ENCODE assay signal across 17 cellular contexts in the genomic region with DNA sequence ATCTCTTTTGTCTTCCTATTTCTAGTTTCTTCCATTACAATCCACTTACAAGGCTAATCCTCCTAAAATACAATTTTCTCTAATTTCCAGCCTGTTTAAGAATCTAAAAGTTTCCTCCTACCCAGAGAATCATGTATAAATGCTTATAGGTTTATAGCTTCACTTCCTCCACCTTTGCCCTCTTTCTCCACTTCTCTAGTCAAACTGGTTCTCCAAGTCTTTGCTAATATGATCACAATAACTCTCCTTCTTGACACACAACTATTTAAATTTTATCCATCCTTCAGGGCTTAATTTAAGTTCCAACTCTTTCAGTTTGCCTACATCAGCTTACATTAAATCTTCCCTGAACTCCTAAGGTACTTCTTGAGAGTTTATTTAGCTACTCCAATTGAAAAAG.
"Had no signal": no experiment of that assay in that cellular context is flagged by ENCODE, and none has a peak within 500 bp of the region (broad histone marks: within the 10 kb centered on the region; RNA-seq: fewer than 3 reads in every experiment).

No MANE protein-coding gene starts in this region.

- H3K9me3 Mint-ChIP-seq: activated naive CD8-positive, alpha-beta T cell treated with anti-CD3 and anti-CD28 coated beads, Interleukin-2, amount 10 ng/mL, durations not matched to agents 7 days and 5 days had no signal

- H3K27me3 Mint-ChIP-seq: activated naive CD8-positive, alpha-beta T cell treated with anti-CD3 and anti-CD28 coated beads, Interleukin-2, amount 10 ng/mL, durations not matched to agents 7 days and 5 days; stimulated activated naive B cell treated with anti-CD40 and anti-IgM and Interleukin-4, amounts not matched to agents 10 μg/mL and 1 μg/mL and 100 μg/mL, for 72 hours had no signal

- H3K36me3 Mint-ChIP-seq: activated naive CD8-positive, alpha-beta T cell treated with anti-CD3 and anti-CD28 coated beads, Interleukin-2, amount 10 ng/mL, durations not matched to agents 7 days and 5 days; natural killer cell; stimulated activated naive B cell treated with anti-CD40 and anti-IgM and Interleukin-4, amounts not matched to agents 10 μg/mL and 1 μg/mL and 100 μg/mL, for 72 hours had no signal

- H3K4me3 ChIP-seq: cardiac muscle cell, coronary artery, prostate gland, right lobe of liver, spleen, tibial nerve had no signal

- DNase-seq: activated CD4-positive, alpha-beta T cell treated with anti-CD3 and anti-CD28 coated beads, Interleukin-2, amount 50 U/mL, for 4 hours; activated effector memory CD4-positive, alpha-beta T cell treated with Interleukin-2 at 50 U/mL for 16 hours; activated naive CD8-positive, alpha-beta T cell treated with anti-CD3 and anti-CD28 coated beads, Interleukin-2, amount 10 ng/mL, durations not matched to agents 7 days and 5 days; activated T-cell treated with anti-CD3 and anti-CD28 coated beads, Interleukin-2, amount 50 U/mL, for 1 hour; anterior cingulate cortex; effector CD8-positive, alpha-beta T cell; hippocampal formation; midbrain; natural killer cell; right lobe of liver; spleen; stimulated activated CD4-positive, alpha-beta T cell treated with anti-CD3 and anti-CD28 coated beads, Interleukin-1b, Interleukin-23, amount 100 ng/mL, for 48 hours; stimulated activated naive B cell treated with anti-CD40 and anti-IgM and Interleukin-4, amounts not matched to agents 10 μg/mL and 1 μg/mL and 100 μg/mL, for 72 hours had no signal

- H3K27me3 ChIP-seq: cardiac muscle cell, right lobe of liver, spleen, tibial nerve had no signal

- H3K9me3 ChIP-seq: prostate gland, spleen, tibial nerve had no signal

- H3K36me3 ChIP-seq: cardiac muscle cell, prostate gland, right lobe of liver, spleen, tibial nerve had no signal

- H3K27ac ChIP-seq: cardiac muscle cell, coronary artery, prostate gland, right lobe of liver, spleen, tibial nerve had no signal

- H3K4me1 Mint-ChIP-seq: activated naive CD8-positive, alpha-beta T cell treated with anti-CD3 and anti-CD28 coated beads, Interleukin-2, amount 10 ng/mL, durations not matched to agents 7 days and 5 days; natural killer cell; stimulated activated naive B cell treated with anti-CD40 and anti-IgM and Interleukin-4, amounts not matched to agents 10 μg/mL and 1 μg/mL and 100 μg/mL, for 72 hours had no signal

- H3K4me1 ChIP-seq: prostate gland, right lobe of liver, spleen, tibial nerve had no signal

- H3K27ac Mint-ChIP-seq: activated naive CD8-positive, alpha-beta T cell treated with anti-CD3 and anti-CD28 coated beads, Interleukin-2, amount 10 ng/mL, durations not matched to agents 7 days and 5 days; natural killer cell; stimulated activated naive B cell treated with anti-CD40 and anti-IgM and Interleukin-4, amounts not matched to agents 10 μg/mL and 1 μg/mL and 100 μg/mL, for 72 hours had no signal

- ATAC-seq: natural killer cell; right lobe of liver; stimulated activated naive B cell treated with anti-CD40 and anti-IgM and Interleukin-4, amounts not matched to agents 10 μg/mL and 1 μg/mL and 100 μg/mL, for 72 hours had no signal

- H3K4me3 Mint-ChIP-seq: activated naive CD8-positive, alpha-beta T cell treated with anti-CD3 and anti-CD28 coated beads, Interleukin-2, amount 10 ng/mL, durations not matched to agents 7 days and 5 days; natural killer cell; stimulated activated naive B cell treated with anti-CD40 and anti-IgM and Interleukin-4, amounts not matched to agents 10 μg/mL and 1 μg/mL and 100 μg/mL, for 72 hours had no signal
